ENCODE assay signal across 8 cellular contexts in genomic region chr6:32971581-32972352, GRCh38. TPM values are rescaled to one million over a fixed set of nuclear protein-coding genes. Genes with fewer than 3 reads are reported as not detected.
A peak's percentile ranks its signal among the peaks of the same experiment; 100 is the strongest.
DNase-seq lines count a peak whose midpoint lies in the region; ATAC-seq and TF ChIP-seq lines count a peak whose summit lies in the region.

No MANE protein-coding gene starts in this region.

- peak overlapping the region; percentile 92 for H3K4me3 ChIP-seq in Caco-2 (ENCODE audit: low read depth, low read length)
- H3K4me3 ChIP-seq in effector memory CD4-positive, alpha-beta T cell (ENCODE audit: insufficient read depth, low read depth, low read length, poor library complexity, severe bottlenecking) = peak overlapping the region; percentile 94

- no peak for TF ChIP-seq CTCF in Caco-2 (IDR thresholded peaks at IDR 0.05; ENCODE audit: insufficient read depth in 1 of 2, low read depth in 1 of 2, low read length in 1 of 2, severe bottlenecking in 1 of 2, unreplicated experiment in 1 of 2)

- CTCF ChIA-PET in Caco-2 (lab: Charles Lee) = interaction anchor here (0.6 to 2.9 kb wide), 11 partner anchors 9 to 794 kb away, joined by 3 to 46 read pairs (median 6); partner anchors contain the start of genes HLA-DMA, PSMB9, TAP1 and TAP2

- peak; percentile 35 for ATAC-seq in GM21367 (IDR thresholded peaks at IDR 0.05; ENCODE audit: unreplicated experiment)

- peak; percentile 99 for DNase-seq in Caco-2
- DNase-seq in HT1080 (ENCODE audit: low read depth) = peak; percentile 100
- peak; percentile 99 for DNase-seq in NOMO-1 (lab: John Stamatoyannopoulos, UW; ENCODE audit: unreplicated experiment in 2 of 2)
- peak; percentile 98 to 100 (median 100) for DNase-seq in activated CD8-positive, alpha-beta memory T cell treated with anti-CD3 and anti-CD28 coated beads for 48 hours (ENCODE audit: low read depth in 2 of 3, low spot score in 2 of 3)
- peak; percentile 99 to 100 (median 100) for DNase-seq in effector memory CD4-positive, alpha-beta T cell
- DNase-seq in medulla oblongata (ENCODE audit: extremely low spot score) = peak; percentile 100
- DNase-seq in stimulated activated CD4-positive, alpha-beta T cell treated with anti-CD3 and anti-CD28 coated beads, TNF-alpha, amount 100 ng/mL, for 48 hours (ENCODE audit: low read depth in 3 of 3) = peak; percentile 99

- peak overlapping the region; percentile 85 for H3K4me3 Mint-ChIP-seq in Caco-2 (ENCODE audit: unreplicated experiment)

- peak overlapping the region; percentile 100 for H3K27ac Mint-ChIP-seq in Caco-2 (ENCODE audit: unreplicated experiment)

- intact Hi-C loops in Caco-2 (cut with micrococcal nuclease; ENCODE audit: unreplicated experiment) = loop anchor here (2.0 kb wide), 1 partner anchor 229 kb away; the partner anchor contains the start of genes RXRB and SLC39A7

- H3K27me3 Mint-ChIP-seq in Caco-2 (ENCODE audit: insufficient read depth, unreplicated experiment) = no peaks in the 10 kb centered on the region

- H3K27ac ChIP-seq in effector memory CD4-positive, alpha-beta T cell (ENCODE audit: insufficient read depth, low read length, poor library complexity, severe bottlenecking) = peak overlapping the region; percentile 97

- no TSS peak for BruUV-seq in Caco-2 (replicated peaks; lab: Mats Ljungman, UMichigan)

- no peaks in the 10 kb centered on the region for H3K27me3 ChIP-seq in Caco-2 (replicated peaks; ENCODE audit: control insufficient read depth, insufficient read depth, low read length)
- no peaks in the 10 kb centered on the region for H3K27me3 ChIP-seq in effector memory CD4-positive, alpha-beta T cell (replicated peaks; ENCODE audit: control insufficient read depth, insufficient read depth, low read length, poor library complexity, severe bottlenecking)

- H3K4me1 ChIP-seq in Caco-2 = peaks cover 27% of the 10 kb centered on the region
- peaks cover 40% of the 10 kb centered on the region for H3K4me1 ChIP-seq in effector memory CD4-positive, alpha-beta T cell (ENCODE audit: control insufficient read depth, insufficient read depth, low read length, poor library complexity, severe bottlenecking)

- peaks cover 93% of the 10 kb centered on the region for H3K36me3 Mint-ChIP-seq in Caco-2 (ENCODE audit: insufficient read depth, unreplicated experiment)

- no peaks in the 10 kb centered on the region for H3K9me3 ChIP-seq in Caco-2
- H3K9me3 ChIP-seq in effector memory CD4-positive, alpha-beta T cell (ENCODE audit: control insufficient read depth, low read length) = no peaks in the 10 kb centered on the region

- H3K4me1 Mint-ChIP-seq in Caco-2 (ENCODE audit: low read depth, unreplicated experiment) = peaks cover 24% of the 10 kb centered on the region

- POLR2A ChIA-PET in Caco-2 (lab: Charles Lee) = interaction anchor here (0.5 to 3.4 kb wide), 47 partner anchors 8 to 1310 kb away, joined by 3 to 61 read pairs (median 5); partner anchors contain the start of genes ATF6B, FKBPL, HLA-DMA and HLA-DOB

- peaks cover 15% of the 10 kb centered on the region for H3K36me3 ChIP-seq in Caco-2 (ENCODE audit: control insufficient read depth, insufficient read depth, low read length)
- H3K36me3 ChIP-seq in effector memory CD4-positive, alpha-beta T cell (ENCODE audit: control insufficient read depth, insufficient read depth, low read length) = peaks cover 35% of the 10 kb centered on the region

- H3K9me3 Mint-ChIP-seq in Caco-2 (ENCODE audit: unreplicated experiment) = no peaks in the 10 kb centered on the region

RNA-seq across cellular contexts. Expression of gene BRD2, which starts 3.4 kb away (rescaled TPM):
- total RNA-seq in Caco-2 (2022) = 199 and 200 TPM in 2 replicates
- total RNA-seq in HT1080 (2014; rRNA removed; shearing (Covaris generic)) = 119 and 125 TPM in 2 replicates
- polyA plus RNA-seq in HT1080 (2015; cell fraction: cytosol; rRNA removed) = 129 TPM in 2 replicates
- polyA plus RNA-seq in HT1080 (2015; cell fraction: nucleus; rRNA removed) = 356 and 358 TPM in 2 replicates

RNA-seq across cellular contexts. Expression of gene HLA-DMA, which starts 18.9 kb away (rescaled TPM):
- total RNA-seq in Caco-2 (2022) = 1.6 and 2.1 TPM in 2 replicates
- total RNA-seq in HT1080 (2014; rRNA removed; shearing (Covaris generic)) = 3.4 and 3.9 TPM in 2 replicates
- polyA plus RNA-seq in HT1080 (2015; cell fraction: cytosol; rRNA removed) = 8.5 and 9.1 TPM in 2 replicates
- polyA plus RNA-seq in HT1080 (2015; cell fraction: nucleus; rRNA removed) = 16.5 and 18.1 TPM in 2 replicates

RNA-seq across cellular contexts. Expression of gene HLA-DMB, which starts 30.9 kb away (rescaled TPM):
- not detected in 2 replicates for total RNA-seq in Caco-2 (2022)
- 0.07 and 0.16 TPM in 2 replicates for total RNA-seq in HT1080 (2014; rRNA removed; shearing (Covaris generic))
- polyA plus RNA-seq in HT1080 (2015; cell fraction: cytosol; rRNA removed) = 0.76 and 1.2 TPM in 2 replicates
- 2.1 and 2.7 TPM in 2 replicates for polyA plus RNA-seq in HT1080 (2015; cell fraction: nucleus; rRNA removed)

RNA-seq across cellular contexts. Expression of gene HLA-DOA, which starts 37.6 kb away (rescaled TPM):
- not detected in 2 replicates for total RNA-seq in Caco-2 (2022)
- not detected in 2 replicates for total RNA-seq in HT1080 (2014; rRNA removed; shearing (Covaris generic))
- 0.09 TPM in 1 of 2 replicates, not detected in the other for polyA plus RNA-seq in HT1080 (2015; cell fraction: cytosol; rRNA removed)
- 0.11 and 0.28 TPM in 2 replicates for polyA plus RNA-seq in HT1080 (2015; cell fraction: nucleus; rRNA removed)

Comparison
In these comparisons a context has a peak if more than half of its experiments do, and no peak if none do; other contexts are left out.
1. Peak in every context shown above with its lines: DNase-seq, ATAC-seq, H3K4me3 ChIP-seq and H3K27ac ChIP-seq.